Comparison of ENCODE assay signal across 29 cellular contexts in the genomic region with DNA sequence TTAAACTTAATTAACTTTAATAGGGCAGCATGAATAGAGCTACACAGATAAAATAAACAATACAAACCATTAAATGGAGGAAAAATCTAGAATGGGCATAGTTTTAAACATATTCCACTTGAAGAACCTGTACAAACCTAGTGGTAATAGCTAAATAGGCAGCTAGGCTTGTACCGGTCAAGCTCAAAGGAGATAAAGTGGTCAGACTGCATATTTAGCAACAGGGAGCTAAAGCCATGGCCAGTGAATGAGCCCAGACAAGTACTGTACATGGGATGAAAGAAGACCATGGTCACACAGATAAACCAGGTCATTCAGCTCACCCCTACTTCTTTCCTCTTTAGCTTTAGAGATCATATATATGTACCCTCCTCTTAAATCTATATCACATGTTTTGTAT.
"Had no signal": no experiment of that assay in that cellular context is flagged by ENCODE, and none has a peak within 500 bp of the region (broad histone marks: within the 10 kb centered on the region; RNA-seq: fewer than 3 reads in every experiment).

No MANE protein-coding gene starts in this region.

- DNase-seq: activated CD4-positive, alpha-beta memory T cell treated with anti-CD3 and anti-CD28 coated beads for 36 hours; activated CD4-positive, alpha-beta T cell treated with anti-CD3 and anti-CD28 coated beads, Interleukin-2, amount 10 ng/mL, durations not matched to agents 24 days and 14 days; activated CD4-positive, CD25-positive, alpha-beta regulatory T cell treated with anti-CD3 and anti-CD28 coated beads, Interleukin-2, amount 50 U/mL, for 72 hours; activated CD8-positive, alpha-beta memory T cell treated with anti-CD3 and anti-CD28 coated beads, Interleukin-2, amount 50 U/mL, for 4 hours; activated gamma-delta T cell; activated naive CD4-positive, alpha-beta T cell treated with anti-CD3 and anti-CD28 coated beads, Interleukin-2, amount 10 ng/mL, durations not matched to agents 7 days and 5 days; activated naive CD8-positive, alpha-beta T cell treated with anti-CD3 and anti-CD28 coated beads, Interleukin-2, amount 10 ng/mL, durations not matched to agents 7 days and 5 days; activated T-cell treated with anti-CD3 and anti-CD28 coated beads, Interleukin-2, amount 50 U/mL, for 1 hour; cortex of kidney; effector memory CD8-positive, alpha-beta T cell; erythroblast; head of caudate nucleus; hippocampal formation; kidney glomerular epithelial cell; left ventricle myocardium superior; naive thymus-derived CD4-positive, alpha-beta T cell; occipital lobe; posterior cingulate gyrus; right cardiac atrium; stimulated activated CD4-positive, alpha-beta T cell treated with anti-CD3 and anti-CD28 coated beads, Interleukin-15, amount 100 ng/mL, for 24 hours; stimulated activated CD4-positive, alpha-beta T cell treated with anti-CD3 and anti-CD28 coated beads, Interleukin-2, amount 100 ng/mL, for 24 hours; stimulated activated naive B cell treated with anti-CD40 and anti-IgM and Interleukin-4, amounts not matched to agents 10 μg/mL and 1 μg/mL and 100 μg/mL, for 72 hours; stomach; T-helper 17 cell; tibial artery had no signal

- H3K4me3 Mint-ChIP-seq: activated CD4-positive, alpha-beta memory T cell treated with anti-CD3 and anti-CD28 coated beads for 36 hours; activated CD4-positive, alpha-beta T cell treated with anti-CD3 and anti-CD28 coated beads, Interleukin-2, amount 10 ng/mL, durations not matched to agents 24 days and 14 days; activated naive CD4-positive, alpha-beta T cell treated with anti-CD3 and anti-CD28 coated beads, Interleukin-2, amount 10 ng/mL, durations not matched to agents 7 days and 5 days; activated naive CD8-positive, alpha-beta T cell treated with anti-CD3 and anti-CD28 coated beads, Interleukin-2, amount 10 ng/mL, durations not matched to agents 7 days and 5 days; brain; effector memory CD8-positive, alpha-beta T cell; mesothelial cell of epicardium; naive thymus-derived CD4-positive, alpha-beta T cell; neural progenitor cell; stimulated activated naive B cell treated with anti-CD40 and anti-IgM and Interleukin-4, amounts not matched to agents 10 μg/mL and 1 μg/mL and 100 μg/mL, for 72 hours; T-helper 17 cell had no signal

- H3K4me1 Mint-ChIP-seq: activated CD4-positive, alpha-beta T cell treated with anti-CD3 and anti-CD28 coated beads, Interleukin-2, amount 10 ng/mL, durations not matched to agents 24 days and 14 days; stimulated activated naive B cell treated with anti-CD40 and anti-IgM and Interleukin-4, amounts not matched to agents 10 μg/mL and 1 μg/mL and 100 μg/mL, for 72 hours had no signal

- H3K4me3 ChIP-seq: ascending aorta, neural progenitor cell, stomach, tibial artery had no signal

- H3K36me3 Mint-ChIP-seq: activated CD4-positive, alpha-beta memory T cell treated with anti-CD3 and anti-CD28 coated beads for 36 hours; activated naive CD4-positive, alpha-beta T cell treated with anti-CD3 and anti-CD28 coated beads, Interleukin-2, amount 10 ng/mL, durations not matched to agents 7 days and 5 days; activated naive CD8-positive, alpha-beta T cell treated with anti-CD3 and anti-CD28 coated beads, Interleukin-2, amount 10 ng/mL, durations not matched to agents 7 days and 5 days; brain; mesothelial cell of epicardium; naive thymus-derived CD4-positive, alpha-beta T cell; neural progenitor cell; stimulated activated naive B cell treated with anti-CD40 and anti-IgM and Interleukin-4, amounts not matched to agents 10 μg/mL and 1 μg/mL and 100 μg/mL, for 72 hours had no signal

- H3K27me3 Mint-ChIP-seq: activated CD4-positive, alpha-beta memory T cell treated with anti-CD3 and anti-CD28 coated beads for 36 hours had no signal

- H3K9me3 Mint-ChIP-seq: activated CD4-positive, alpha-beta memory T cell treated with anti-CD3 and anti-CD28 coated beads for 36 hours; activated naive CD4-positive, alpha-beta T cell treated with anti-CD3 and anti-CD28 coated beads, Interleukin-2, amount 10 ng/mL, durations not matched to agents 7 days and 5 days; activated naive CD8-positive, alpha-beta T cell treated with anti-CD3 and anti-CD28 coated beads, Interleukin-2, amount 10 ng/mL, durations not matched to agents 7 days and 5 days; effector memory CD8-positive, alpha-beta T cell; neural progenitor cell; stimulated activated naive B cell treated with anti-CD40 and anti-IgM and Interleukin-4, amounts not matched to agents 10 μg/mL and 1 μg/mL and 100 μg/mL, for 72 hours had no signal

- ATAC-seq: effector memory CD8-positive, alpha-beta T cell; left ventricle myocardium superior; naive thymus-derived CD4-positive, alpha-beta T cell; right cardiac atrium; stimulated activated naive B cell treated with anti-CD40 and anti-IgM and Interleukin-4, amounts not matched to agents 10 μg/mL and 1 μg/mL and 100 μg/mL, for 72 hours; T-helper 17 cell had no signal

- H3K27ac Mint-ChIP-seq: activated CD4-positive, alpha-beta memory T cell treated with anti-CD3 and anti-CD28 coated beads for 36 hours; activated CD4-positive, alpha-beta T cell treated with anti-CD3 and anti-CD28 coated beads, Interleukin-2, amount 10 ng/mL, durations not matched to agents 24 days and 14 days; activated naive CD4-positive, alpha-beta T cell treated with anti-CD3 and anti-CD28 coated beads, Interleukin-2, amount 10 ng/mL, durations not matched to agents 7 days and 5 days; activated naive CD8-positive, alpha-beta T cell treated with anti-CD3 and anti-CD28 coated beads, Interleukin-2, amount 10 ng/mL, durations not matched to agents 7 days and 5 days; brain; effector memory CD8-positive, alpha-beta T cell; mesothelial cell of epicardium; naive thymus-derived CD4-positive, alpha-beta T cell; neural progenitor cell; stimulated activated naive B cell treated with anti-CD40 and anti-IgM and Interleukin-4, amounts not matched to agents 10 μg/mL and 1 μg/mL and 100 μg/mL, for 72 hours; T-helper 17 cell had no signal
